35 cellular contexts compared by ENCODE assay signal in the genomic region with DNA sequence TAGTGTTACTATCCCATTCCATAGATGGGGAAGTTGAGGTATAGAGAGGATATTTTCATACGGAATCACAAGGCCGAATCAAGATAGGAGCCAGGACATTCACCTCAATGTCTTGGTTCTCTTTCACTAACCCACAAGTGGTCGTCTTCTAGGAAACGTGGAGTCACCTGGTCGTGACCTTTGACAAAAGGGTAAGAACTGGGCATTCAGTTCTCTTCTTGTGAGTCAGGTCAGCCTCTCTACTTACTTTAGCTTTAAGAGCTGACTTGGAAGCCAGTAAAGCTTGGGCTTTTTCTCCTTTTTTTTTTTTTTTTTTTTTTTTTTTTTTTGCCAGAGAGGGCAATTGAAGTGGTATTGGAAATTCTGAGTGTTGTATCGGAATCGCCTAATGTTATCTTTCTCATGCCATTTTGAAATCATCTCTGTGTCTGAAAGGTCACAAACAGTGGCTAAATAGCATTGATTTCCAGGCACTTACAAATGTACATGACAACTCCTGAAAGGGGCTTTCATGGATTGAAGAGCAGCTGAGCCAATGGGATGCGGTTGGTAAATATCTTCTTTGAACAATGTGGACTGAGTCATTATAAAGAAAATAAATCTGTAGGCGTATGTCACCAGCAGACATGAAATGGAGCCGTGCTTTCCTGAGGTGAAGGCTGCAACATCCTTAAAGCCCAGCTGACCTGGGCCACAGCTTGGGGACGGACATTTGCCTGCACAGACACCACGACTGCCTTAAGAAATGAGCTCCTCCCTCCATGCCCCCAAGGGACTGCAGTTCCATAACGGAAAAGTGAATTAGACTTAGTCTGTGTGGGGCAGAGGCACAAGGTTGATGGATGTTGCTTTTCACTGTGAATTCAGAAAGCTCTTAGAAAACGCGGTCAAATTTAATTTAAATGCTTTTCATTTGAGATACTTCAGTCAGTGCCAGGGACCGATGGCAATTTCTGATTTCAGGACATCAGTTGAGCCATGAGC.
DNase-seq lines count a peak whose midpoint lies in the region; ATAC-seq, FAIRE-seq and TF ChIP-seq lines count a peak whose summit lies in the region.
"Had no signal": no experiment of that assay in that cellular context is flagged by ENCODE, and none has a peak within 500 bp of the region (broad histone marks: within the 10 kb centered on the region; RNA-seq: fewer than 3 reads in every experiment).

No MANE protein-coding gene starts in this region.

- H3K23ac ChIP-seq in H1 (ENCODE audit: insufficient read length): no peak overlapping the region
- H3K23ac ChIP-seq in trophoblast cell (ENCODE audit: low read length): no peak overlapping the region

- peaks cover 24 to 38% of the 10 kb centered on the region in 2 donors for H3K4me1 Mint-ChIP-seq in stimulated activated naive B cell treated with anti-CD40 and anti-IgM and Interleukin-4, amounts not matched to agents 10 μg/mL and 1 μg/mL and 100 μg/mL, for 72 hours
- no peaks in the 10 kb centered on the region for H3K4me1 Mint-ChIP-seq in activated CD4-positive, alpha-beta T cell treated with anti-CD3 and anti-CD28 coated beads for 36 hours
- H3K4me1 Mint-ChIP-seq: activated naive CD8-positive, alpha-beta T cell treated with anti-CD3 and anti-CD28 coated beads, Interleukin-2, amount 10 ng/mL, durations not matched to agents 7 days and 5 days had no signal

- H3K27ac Mint-ChIP-seq in stimulated activated naive B cell treated with anti-CD40 and anti-IgM and Interleukin-4, amounts not matched to agents 10 μg/mL and 1 μg/mL and 100 μg/mL, for 72 hours: no peak overlapping the region
- no peak overlapping the region for H3K27ac Mint-ChIP-seq in activated CD4-positive, alpha-beta T cell treated with anti-CD3 and anti-CD28 coated beads for 36 hours
- H3K27ac Mint-ChIP-seq: activated naive CD8-positive, alpha-beta T cell treated with anti-CD3 and anti-CD28 coated beads, Interleukin-2, amount 10 ng/mL, durations not matched to agents 7 days and 5 days; CD4-positive, alpha-beta T cell; effector memory CD8-positive, alpha-beta T cell; IgD-negative memory B cell had no signal

- H3K79me1 ChIP-seq in H1 (ENCODE audit: low read depth, low read length) (no peaks in the 10 kb centered on the region), trophoblast cell (ENCODE audit: low read length) (no peaks in the 10 kb centered on the region)

- TF ChIP-seq EP300 in H1 (IDR thresholded peaks at IDR 0.05; ENCODE audit: borderline replicate concordance in 1 of 2, low read depth in 2 of 2, low read length in 2 of 2): no peak

- peak; percentile 65 to 72 for ATAC-seq in stimulated activated naive B cell treated with anti-CD40 and anti-IgM and Interleukin-4, amounts not matched to agents 10 μg/mL and 1 μg/mL and 100 μg/mL, for 72 hours (replicated peaks)
- no peak for ATAC-seq in activated CD4-positive, alpha-beta T cell treated with anti-CD3 and anti-CD28 coated beads for 36 hours
- ATAC-seq: A549; effector memory CD8-positive, alpha-beta T cell; left ventricle myocardium superior; stimulated activated naive CD8-positive, alpha-beta T cell treated with anti-CD3 and anti-CD28 coated beads, Interleukin-15, Interleukin-2, amounts not matched to agents 100 U/mL and 50 U/mL, for 24 hours had no signal

- H3K4me2 ChIP-seq in H1 (ENCODE audit: insufficient read depth in 1 of 2, low read depth in 2 of 2, low read length in 2 of 2) (no peak overlapping the region), trophoblast cell (ENCODE audit: low read length) (no peak overlapping the region)
- H3K4me2 ChIP-seq: A549 had no signal

- H3K23me2 ChIP-seq in H1 (ENCODE audit: low read depth, low read length): no peaks in the 10 kb centered on the region

- H3K18ac ChIP-seq in H1 (ENCODE audit: extremely low read depth, low read length): no peak overlapping the region
- H3K18ac ChIP-seq in trophoblast cell (ENCODE audit: low read length): no peak overlapping the region

- H2BK120ac ChIP-seq in H1 (replicated peaks; ENCODE audit: low read depth, low read length) (no peak overlapping the region), trophoblast cell (ENCODE audit: insufficient read depth, low read length, poor library complexity) (no peak overlapping the region)

- H3K14ac ChIP-seq in H1 (ENCODE audit: insufficient read length) (no peak overlapping the region), trophoblast cell (ENCODE audit: low read length) (no peak overlapping the region)

- no peak overlapping the region for H4K5ac ChIP-seq in H1 (ENCODE audit: insufficient read length, low read depth, low read length)

- H3K4me1 ChIP-seq in H1 (replicated peaks in 1 of 4; ENCODE audit: control insufficient read depth in 3 of 4, insufficient read depth in 4 of 4, low read length in 3 of 4) (peaks cover 0 to 4% (median 0%) of the 10 kb centered on the region in 4 experiments; a peak in 2 of 7 replicates), trophoblast cell (ENCODE audit: control insufficient read depth in 1 of 2, insufficient read depth in 2 of 2, low read length in 2 of 2) (no peaks in the 10 kb centered on the region)
- H3K4me1 ChIP-seq: A549, parathyroid adenoma had no signal

- H3K4me3 ChIP-seq in H1 (ENCODE audit: extremely low read depth in 1 of 4, insufficient read depth in 2 of 4, low read depth in 3 of 4, low read length in 4 of 4): no peak overlapping the region
- H3K4me3 ChIP-seq in trophoblast cell (ENCODE audit: low read depth, low read length): no peak overlapping the region
- H3K4me3 ChIP-seq: A549, coronary artery had no signal

- H3K4me3 Mint-ChIP-seq in stimulated activated naive B cell treated with anti-CD40 and anti-IgM and Interleukin-4, amounts not matched to agents 10 μg/mL and 1 μg/mL and 100 μg/mL, for 72 hours: no peak overlapping the region
- no peak overlapping the region for H3K4me3 Mint-ChIP-seq in activated CD4-positive, alpha-beta T cell treated with anti-CD3 and anti-CD28 coated beads for 36 hours
- H3K4me3 Mint-ChIP-seq: activated naive CD8-positive, alpha-beta T cell treated with anti-CD3 and anti-CD28 coated beads, Interleukin-2, amount 10 ng/mL, durations not matched to agents 7 days and 5 days; CD4-positive, alpha-beta T cell; effector memory CD8-positive, alpha-beta T cell; IgD-negative memory B cell; neural crest cell had no signal

- peak overlapping the region; percentile 62; the same call in 1 of the 2 replicates for H2AFZ ChIP-seq in H1 (ENCODE audit: low read length)
- H2AFZ ChIP-seq in trophoblast cell (ENCODE audit: insufficient read depth, low read length, poor library complexity): no peak overlapping the region
- H2AFZ ChIP-seq: parathyroid adenoma had no signal

- no peak overlapping the region for H4K91ac ChIP-seq in H1 (replicated peaks; ENCODE audit: insufficient read length, low read length)
- H4K91ac ChIP-seq in trophoblast cell (ENCODE audit: low read depth, low read length): no peak overlapping the region

- DNase-seq in NCI-H82 (lab: John Stamatoyannopoulos, UW): peak; percentile 13
- DNase-seq in NCI-H82 treated with DMSO at 0.1 percent for 48 hours (lab: John Stamatoyannopoulos, UW; ENCODE audit: unreplicated experiment): no peak
- DNase-seq in RCC 7860 (ENCODE audit: low spot score): peak; percentile 32
- no peak for DNase-seq in H1 (ENCODE audit: low read depth in 1 of 2, low spot score in 2 of 2)
- no peak for DNase-seq in stimulated activated naive B cell treated with anti-CD40 and anti-IgM and Interleukin-4, amounts not matched to agents 10 μg/mL and 1 μg/mL and 100 μg/mL, for 72 hours
- no peak for DNase-seq in activated CD4-positive, alpha-beta T cell treated with anti-CD3 and anti-CD28 coated beads for 36 hours
- no peak for DNase-seq in NCI-H524 treated with DMSO at 0.1 percent for 48 hours (lab: John Stamatoyannopoulos, UW)
- DNase-seq in trophoblast cell: no peak
- DNase-seq: activated CD4-positive, alpha-beta T cell treated with anti-CD3 and anti-CD28 coated beads, Interleukin-2, amount 50 U/mL, for 1 hour; activated effector memory CD4-positive, alpha-beta T cell treated with Interleukin-2 at 50 U/mL for 16 hours; activated naive CD8-positive, alpha-beta T cell treated with anti-CD3 and anti-CD28 coated beads, Interleukin-2, amount 10 ng/mL, durations not matched to agents 7 days and 5 days; activated T-cell treated with anti-CD3 and anti-CD28 coated beads, Interleukin-2, amount 50 U/mL, for 1 hour; AML-193; aorta; CD4-positive, alpha-beta T cell; effector memory CD8-positive, alpha-beta T cell; erythroblast; GOT3; left ventricle myocardium superior; mesendoderm; NCI-H1105; NCI-H187 treated with DMSO at 0.1 percent for 48 hours; NCI-H226; NCI-H774; small intestine; stimulated activated naive CD8-positive, alpha-beta T cell treated with anti-CD3 and anti-CD28 coated beads, Interleukin-15, Interleukin-2, amounts not matched to agents 100 U/mL and 50 U/mL, for 24 hours; T1000 had no signal

- H2BK12ac ChIP-seq in H1 (ENCODE audit: low read depth, low read length): no peak overlapping the region
- H2BK12ac ChIP-seq in trophoblast cell (ENCODE audit: low read length): no peak overlapping the region

- TF ChIP-seq RAD21 in H1 (IDR thresholded peaks at IDR 0.05 in 1 of 2, conservative IDR thresholded peaks at IDR 0.05 in 1 of 2; ENCODE audit: low read depth in 2 of 2, low read length in 2 of 2): no peak

- no peak overlapping the region for H3K27ac ChIP-seq in H1 (ENCODE audit: low read depth, low read length)
- H3K27ac ChIP-seq in trophoblast cell (ENCODE audit: low read depth, low read length): no peak overlapping the region
- H3K27ac ChIP-seq: A549, coronary artery, parathyroid adenoma, RWPE1 had no signal

- H4K20me1 ChIP-seq in H1 (replicated peaks in 1 of 2; ENCODE audit: control insufficient read depth in 1 of 2, insufficient read depth in 2 of 2, low read length in 2 of 2): no peaks in the 10 kb centered on the region

- H2AK5ac ChIP-seq in H1 (ENCODE audit: low read depth, low read length) (no peak overlapping the region), trophoblast cell (ENCODE audit: low read length) (no peak overlapping the region)

- no peak overlapping the region for H2BK5ac ChIP-seq in H1 (ENCODE audit: low read depth, low read length)
- no peak overlapping the region for H2BK5ac ChIP-seq in trophoblast cell (ENCODE audit: low read depth, low read length, poor library complexity)

- no peaks in the 10 kb centered on the region for H3K36me3 ChIP-seq in H1 (ENCODE audit: control insufficient read depth in 2 of 4, insufficient read depth in 4 of 4, low read length in 3 of 4)
- H3K36me3 ChIP-seq in trophoblast cell (ENCODE audit: control insufficient read depth in 1 of 2, insufficient read depth in 2 of 2, low read length in 2 of 2): no peaks in the 10 kb centered on the region

- CTCF ChIA-PET in H1 (lab: Charles Lee; ENCODE audit: partially characterized antibody): interaction anchor here (0.7 kb wide), 2 partner anchors 50 to 876 kb away, joined by 3 read pairs; no protein-coding TSS in a partner anchor
- CTCF ChIA-PET in activated CD4-positive, alpha-beta T cell treated with anti-CD3 and anti-CD28 coated beads for 36 hours (lab: Charles Lee): interaction anchor here (0.6 kb wide), 1 partner anchor 86 kb away, joined by 4 read pairs; no protein-coding TSS in a partner anchor

- H2BK20ac ChIP-seq in H1 (ENCODE audit: low read length): no peak overlapping the region

- H3K56ac ChIP-seq in H1 (replicated peaks; ENCODE audit: insufficient read length, low read depth, low read length): no peak overlapping the region

- H3K9me3 ChIP-seq in H1 (ENCODE audit: insufficient read depth in 2 of 2, low read depth in 1 of 2, low read length in 1 of 2) (peaks cover 4 to 6% of the 10 kb centered on the region in 2 experiments; a peak in 1 of 4 replicates), trophoblast cell (ENCODE audit: insufficient read depth, low read depth, low read length) (no peaks in the 10 kb centered on the region)
- H3K9me3 ChIP-seq: A549 had no signal

- no peak overlapping the region for H4K12ac ChIP-seq in trophoblast cell (ENCODE audit: low read depth, low read length)

- no peak for TF ChIP-seq POLR2A in H1 (IDR thresholded peaks at IDR 0.05; ENCODE audit: control extremely low read depth in 1 of 2, low read depth in 2 of 2, low read length in 2 of 2)

- no peaks in the 10 kb centered on the region for H3K27me3 ChIP-seq in H1 (replicated peaks in 1 of 4; ENCODE audit: control insufficient read depth in 3 of 4, extremely low read depth in 1 of 4, insufficient read depth in 3 of 4, low read length in 3 of 4)
- H3K27me3 ChIP-seq in trophoblast cell (ENCODE audit: insufficient read depth, low read length): no peaks in the 10 kb centered on the region

- no peak overlapping the region for H3K4ac ChIP-seq in H1 (replicated peaks; ENCODE audit: insufficient read length, low read depth, low read length)
- no peak overlapping the region for H3K4ac ChIP-seq in trophoblast cell (ENCODE audit: low read depth, low read length)

- no peak overlapping the region for H2BK15ac ChIP-seq in H1 (ENCODE audit: low read length)

- H3K9me3 Mint-ChIP-seq in stimulated activated naive B cell treated with anti-CD40 and anti-IgM and Interleukin-4, amounts not matched to agents 10 μg/mL and 1 μg/mL and 100 μg/mL, for 72 hours: peaks cover 4 to 9% of the 10 kb centered on the region in 2 donors
- no peaks in the 10 kb centered on the region for H3K9me3 Mint-ChIP-seq in activated CD4-positive, alpha-beta T cell treated with anti-CD3 and anti-CD28 coated beads for 36 hours (ENCODE audit: low read depth)

- POLR2A ChIA-PET in H1 (lab: Charles Lee; ENCODE audit: partially characterized antibody): no interaction called here
- POLR2A ChIA-PET in activated CD4-positive, alpha-beta T cell treated with anti-CD3 and anti-CD28 coated beads for 36 hours (lab: Charles Lee): no interaction called here

- H3K27me3 Mint-ChIP-seq in stimulated activated naive B cell treated with anti-CD40 and anti-IgM and Interleukin-4, amounts not matched to agents 10 μg/mL and 1 μg/mL and 100 μg/mL, for 72 hours: no peaks in the 10 kb centered on the region
- H3K27me3 Mint-ChIP-seq in activated CD4-positive, alpha-beta T cell treated with anti-CD3 and anti-CD28 coated beads for 36 hours: peaks cover 3% of the 10 kb centered on the region
- H3K27me3 Mint-ChIP-seq: activated naive CD8-positive, alpha-beta T cell treated with anti-CD3 and anti-CD28 coated beads, Interleukin-2, amount 10 ng/mL, durations not matched to agents 7 days and 5 days; CD4-positive, alpha-beta T cell; effector memory CD8-positive, alpha-beta T cell had no signal

- H3K9ac ChIP-seq in H1 (replicated peaks in 1 of 4; ENCODE audit: extremely low read depth in 1 of 4, low read depth in 3 of 4, low read length in 3 of 4): no peak overlapping the region
- no peak overlapping the region for H3K9ac ChIP-seq in trophoblast cell (ENCODE audit: low read length)
- H3K9ac ChIP-seq: parathyroid adenoma had no signal

- TF ChIP-seq CTCF in H1 (IDR thresholded peaks at IDR 0.05; ENCODE audit: control extremely low read depth in 1 of 3, insufficient read depth in 1 of 3, low read depth in 1 of 3, low read length in 3 of 3): no peak

- H3K79me2 ChIP-seq in H1 (ENCODE audit: control insufficient read depth in 1 of 2, insufficient read depth in 2 of 2, low read length in 2 of 2): no peaks in the 10 kb centered on the region
- no peaks in the 10 kb centered on the region for H3K79me2 ChIP-seq in trophoblast cell (ENCODE audit: control insufficient read depth, insufficient read depth, low read length, poor library complexity)
- H3K79me2 ChIP-seq: parathyroid adenoma had no signal

- WGBS in H1 (ENCODE audit: extremely low coverage in 1 of 2, insufficient coverage in 1 of 2, insufficient read length in 1 of 2, insufficient replicate concordance in 2 of 2, low coverage in 1 of 2, low lambda C conversion rate in 2 of 2, missing lambda C conversion rate in 1 of 2), 2 experiments: 92% methylated on average over 16 of the region's 16 CpGs; no CpG with 5 or more reads in 1 of the 2 experiments
- no CpG with 5 or more reads among the region's 16 CpGs for WGBS in trophoblast cell (ENCODE audit: extremely low coverage, insufficient coverage, insufficient read length)

- intact Hi-C loops in activated CD4-positive, alpha-beta T cell treated with anti-CD3 and anti-CD28 coated beads for 36 hours (cut with DNase I, micrococcal nuclease): no loop called here

- H4K8ac ChIP-seq in H1 (ENCODE audit: extremely low read depth, insufficient read depth, low read length): no peak overlapping the region
- no peak overlapping the region for H4K8ac ChIP-seq in trophoblast cell (ENCODE audit: low read depth, low read length)

- FAIRE-seq in RCC 7860 (lab: Jason Lieb, UNC) (no peak), H1 (lab: Jason Lieb, UNC) (no peak)
- FAIRE-seq: A549, GM12891, islet of Langerhans, small intestine had no signal

- peaks cover 3 to 14% of the 10 kb centered on the region in 2 donors for H3K36me3 Mint-ChIP-seq in stimulated activated naive B cell treated with anti-CD40 and anti-IgM and Interleukin-4, amounts not matched to agents 10 μg/mL and 1 μg/mL and 100 μg/mL, for 72 hours
- no peaks in the 10 kb centered on the region for H3K36me3 Mint-ChIP-seq in activated CD4-positive, alpha-beta T cell treated with anti-CD3 and anti-CD28 coated beads for 36 hours (ENCODE audit: low read depth)
- H3K36me3 Mint-ChIP-seq: activated naive CD8-positive, alpha-beta T cell treated with anti-CD3 and anti-CD28 coated beads, Interleukin-2, amount 10 ng/mL, durations not matched to agents 7 days and 5 days had no signal

Comparison
In these comparisons a context has a peak if more than half of its experiments do, and no peak if none do; other contexts are left out.
1. DNase-seq: peak in NCI-H82 (single experiment) and RCC 7860 (single experiment); none in NCI-H82 treated with DMSO at 0.1 percent for 48 hours (single experiment), H1 (0 of 2), stimulated activated naive B cell treated with anti-CD40 and anti-IgM and Interleukin-4, amounts not matched to agents 10 μg/mL and 1 μg/mL and 100 μg/mL, for 72 hours (single experiment), activated CD4-positive, alpha-beta T cell treated with anti-CD3 and anti-CD28 coated beads for 36 hours (single experiment), NCI-H524 treated with DMSO at 0.1 percent for 48 hours (single experiment) and trophoblast cell (0 of 2).